ENCODE assay signal across 8 cellular contexts in genomic region chr17:42405963-42406495, GRCh38. TPM values are rescaled to one million over a fixed set of nuclear protein-coding genes. Genes with fewer than 3 reads are reported as not detected.
A peak's percentile ranks its signal among the peaks of the same experiment; 100 is the strongest.
DNase-seq lines count a peak whose midpoint lies in the region; ATAC-seq and TF ChIP-seq lines count a peak whose summit lies in the region.

No MANE protein-coding gene starts in this region.

- ATAC-seq in SK-N-SH treated with all-trans-retinoic acid at 6 μM for 48 hours (peak; percentile 40), upper lobe of right lung (peak; percentile 80), HG03442 (IDR thresholded peaks at IDR 0.05; ENCODE audit: unreplicated experiment) (no peak)

- CTCF ChIA-PET in activated naive CD4-positive, alpha-beta T cell treated with anti-CD3 and anti-CD28 coated beads for 36 hours (lab: Charles Lee), result interaction anchor here (0.5 to 10.4 kb wide), 26 partner anchors 9 to 438 kb away, joined by 3 to 442 read pairs (median 4); partner anchors contain the start of genes CAVIN1 and STAT3

- 41% methylated on average over 26 of the region's 26 CpGs for WGBS in prostate gland

- H3K27ac ChIP-seq in prostate gland (peak overlapping the region; percentile 76 to 77), upper lobe of right lung (peak overlapping the region; percentile 79)

- peaks cover 22% of the 10 kb centered on the region for H3K4me1 Mint-ChIP-seq in activated naive CD4-positive, alpha-beta T cell treated with anti-CD3 and anti-CD28 coated beads for 36 hours (ENCODE audit: low read depth)

- no peak for TF ChIP-seq POLR2A in prostate gland (IDR thresholded peaks at IDR 0.05)

- H3K4me3 ChIP-seq in prostate gland (no peak overlapping the region), upper lobe of right lung (no peak overlapping the region)

- DNase-seq in Caki2 (ENCODE audit: low read depth), result peak; percentile 23
- peak; percentile 62 to 74 for DNase-seq in Kasumi-1 (lab: John Stamatoyannopoulos, UW)
- DNase-seq in activated naive CD4-positive, alpha-beta T cell treated with anti-CD3 and anti-CD28 coated beads for 36 hours, result peak; percentile 90
- DNase-seq in head of caudate nucleus, result peak; percentile 60 to 95 (median 87)
- peak; percentile 74 for DNase-seq in prostate gland (ENCODE audit: low spot score)
- DNase-seq in upper lobe of right lung, result peak; percentile 90

- H3K9me3 ChIP-seq in prostate gland (no peaks in the 10 kb centered on the region), upper lobe of right lung (no peaks in the 10 kb centered on the region)

- no peaks in the 10 kb centered on the region for H3K9me3 Mint-ChIP-seq in activated naive CD4-positive, alpha-beta T cell treated with anti-CD3 and anti-CD28 coated beads for 36 hours

- no peaks in the 10 kb centered on the region for H3K27me3 Mint-ChIP-seq in activated naive CD4-positive, alpha-beta T cell treated with anti-CD3 and anti-CD28 coated beads for 36 hours (ENCODE audit: low read depth)

- H3K27me3 ChIP-seq in prostate gland (replicated peaks; ENCODE audit: insufficient read depth) (no peaks in the 10 kb centered on the region), upper lobe of right lung (no peaks in the 10 kb centered on the region)

- TF ChIP-seq CTCF in prostate gland (IDR thresholded peaks at IDR 0.05), result peak; percentile 75 to 94 (median 85)
- peak; percentile 83 for TF ChIP-seq CTCF in upper lobe of right lung (IDR thresholded peaks at IDR 0.05)

- H3K36me3 ChIP-seq in prostate gland (peaks cover 11 to 13% of the 10 kb centered on the region in 2 donors), upper lobe of right lung (peaks cover 31% of the 10 kb centered on the region)

- H3K36me3 Mint-ChIP-seq in activated naive CD4-positive, alpha-beta T cell treated with anti-CD3 and anti-CD28 coated beads for 36 hours (ENCODE audit: low read depth), result no peaks in the 10 kb centered on the region

- H3K4me3 Mint-ChIP-seq in activated naive CD4-positive, alpha-beta T cell treated with anti-CD3 and anti-CD28 coated beads for 36 hours, result no peak overlapping the region

- in situ Hi-C loops in Caki2 (cut with HindIII; ENCODE audit: low pct_unique_long_range_greater_than_20kb, low sequenced_read_pairs), result no loop called here

- H3K4me1 ChIP-seq in prostate gland (replicated peaks) (peaks cover 18% of the 10 kb centered on the region), upper lobe of right lung (peaks cover 64% of the 10 kb centered on the region)

- intact Hi-C loops in activated naive CD4-positive, alpha-beta T cell treated with anti-CD3 and anti-CD28 coated beads for 36 hours (cut with micrococcal nuclease), result loop anchor here (1.0 to 2.0 kb wide), 3 partner anchors 223 to 382 kb away; no protein-coding TSS in a partner anchor
- intact Hi-C loops in head of caudate nucleus (cut with DNase I) (loop anchor here (1.0 to 10.0 kb wide), 2 partner anchors 84 to 221 kb away; partner anchors contain the start of genes HCRT and KCNH4), prostate gland (cut with DNase I) (loop anchor here (2.0 kb wide), 1 partner anchor 113 kb away; no protein-coding TSS in a partner anchor), upper lobe of right lung (cut with DNase I) (loop anchor here (5.0 kb wide), 1 partner anchor 84 kb away; no protein-coding TSS in a partner anchor)

- no peak overlapping the region for H3K27ac Mint-ChIP-seq in activated naive CD4-positive, alpha-beta T cell treated with anti-CD3 and anti-CD28 coated beads for 36 hours

TF ChIP-seq in SK-N-SH treated with all-trans-retinoic acid at 6 μM for 48 hours, 23 proteins besides CTCF, POLR2A, EP300 and RAD21:
- TF ChIP-seq, protein P1, sequence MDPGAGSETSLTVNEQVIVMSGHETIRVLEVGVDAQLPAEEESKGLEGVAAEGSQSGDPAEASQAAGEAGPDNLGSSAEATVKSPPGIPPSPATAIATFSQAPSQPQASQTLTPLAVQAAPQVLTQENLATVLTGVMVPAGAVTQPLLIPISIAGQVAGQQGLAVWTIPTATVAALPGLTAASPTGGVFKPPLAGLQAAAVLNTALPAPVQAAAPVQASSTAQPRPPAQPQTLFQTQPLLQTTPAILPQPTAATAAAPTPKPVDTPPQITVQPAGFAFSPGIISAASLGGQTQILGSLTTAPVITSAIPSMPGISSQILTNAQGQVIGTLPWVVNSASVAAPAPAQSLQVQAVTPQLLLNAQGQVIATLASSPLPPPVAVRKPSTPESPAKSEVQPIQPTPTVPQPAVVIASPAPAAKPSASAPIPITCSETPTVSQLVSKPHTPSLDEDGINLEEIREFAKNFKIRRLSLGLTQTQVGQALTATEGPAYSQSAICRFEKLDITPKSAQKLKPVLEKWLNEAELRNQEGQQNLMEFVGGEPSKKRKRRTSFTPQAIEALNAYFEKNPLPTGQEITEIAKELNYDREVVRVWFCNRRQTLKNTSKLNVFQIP (CRISPR knock-in tag; IDR thresholded peaks at IDR 0.05; ENCODE audit: borderline replicate concordance, low read depth), result no peak
- TF ChIP-seq SNAI2 (CRISPR knock-in tag; IDR thresholded peaks at IDR 0.05), result no peak
- no peak for TF ChIP-seq TCF4 (CRISPR knock-in tag; IDR thresholded peaks at IDR 0.05; ENCODE audit: borderline replicate concordance)
- no peak for TF ChIP-seq TOX (CRISPR knock-in tag; IDR thresholded peaks at IDR 0.05; ENCODE audit: borderline replicate concordance)
- no peak for TF ChIP-seq ZC3H10 (CRISPR knock-in tag; IDR thresholded peaks at IDR 0.05)
- TF ChIP-seq OSR1 (CRISPR knock-in tag; IDR thresholded peaks at IDR 0.05), result no peak
- TF ChIP-seq ZNF8 (CRISPR knock-in tag; IDR thresholded peaks at IDR 0.05), result no peak
- no peak for TF ChIP-seq ZNF70 (CRISPR knock-in tag; IDR thresholded peaks at IDR 0.05)
- no peak for TF ChIP-seq ESRRG (CRISPR knock-in tag; IDR thresholded peaks at IDR 0.05)
- TF ChIP-seq CSDC2 (CRISPR knock-in tag; IDR thresholded peaks at IDR 0.05), result no peak
- no peak for TF ChIP-seq BACH2 (CRISPR knock-in tag; IDR thresholded peaks at IDR 0.05; ENCODE audit: borderline replicate concordance)
- TF ChIP-seq PPARA (CRISPR knock-in tag; IDR thresholded peaks at IDR 0.05; ENCODE audit: borderline replicate concordance), result no peak
- TF ChIP-seq RARB (CRISPR knock-in tag; IDR thresholded peaks at IDR 0.05), result no peak

RNA-seq across cellular contexts. Expression of gene CAVIN1, which starts 17.0 kb away (rescaled TPM):
- 287 and 330 TPM in 2 replicates for total RNA-seq in Caki2 (2014; rRNA removed; shearing (Covaris generic); ENCODE audit: low replicate concordance)
- total RNA-seq in activated naive CD4-positive, alpha-beta T cell treated with anti-CD3 and anti-CD28 coated beads for 36 hours, result under 1 TPM; 0.64 to 0.67 TPM
- total RNA-seq in prostate gland (100 to 1,000 TPM; 214 to 220 TPM), upper lobe of right lung (342 TPM)

RNA-seq across cellular contexts. Expression of gene STAT3, which starts 17.8 kb away (rescaled TPM):
- 21.0 and 29.7 TPM in 2 replicates for total RNA-seq in Caki2 (2014; rRNA removed; shearing (Covaris generic); ENCODE audit: low replicate concordance)
- total RNA-seq in activated naive CD4-positive, alpha-beta T cell treated with anti-CD3 and anti-CD28 coated beads for 36 hours, result 100 to 1,000 TPM; 404 to 408 TPM
- total RNA-seq in prostate gland, result 100 to 1,000 TPM; 188 to 230 TPM
- 309 TPM for total RNA-seq in upper lobe of right lung

RNA-seq across cellular contexts. Expression of gene ATP6V0A1, which starts 52.6 kb away (rescaled TPM):
- total RNA-seq in Caki2 (2014; rRNA removed; shearing (Covaris generic); ENCODE audit: low replicate concordance), result 42.0 and 49.6 TPM in 2 replicates
- 10 to 100 TPM in 1 of 2 experiments, 1 to 10 TPM in 1; 9.9 to 10.3 TPM for total RNA-seq in activated naive CD4-positive, alpha-beta T cell treated with anti-CD3 and anti-CD28 coated beads for 36 hours
- total RNA-seq in prostate gland (10 to 100 TPM; 78.0 to 80.3 TPM), upper lobe of right lung (109 TPM)

Comparison
In these comparisons a context has a peak if more than half of its experiments do, and no peak if none do; other contexts are left out.
1. DNase-seq: peak in every context shown above with its lines; median percentile 90 in activated naive CD4-positive, alpha-beta T cell treated with anti-CD3 and anti-CD28 coated beads for 36 hours; 90 in upper lobe of right lung; 87 in head of caudate nucleus; 74 in prostate gland; 68 in Kasumi-1; 23 in Caki2.
2. RNA of gene CAVIN1, which starts 17.0 kb away (total RNA-seq): 342 TPM in upper lobe of right lung (single experiment), 287 to 330 TPM in Caki2 and 214 to 220 TPM in prostate gland; 0.64 to 0.67 TPM in activated naive CD4-positive, alpha-beta T cell treated with anti-CD3 and anti-CD28 coated beads for 36 hours; every median in the first group is over 100 times any median in the second.